Comparison of ENCODE assay signal across 17 cellular contexts in the genomic region with DNA sequence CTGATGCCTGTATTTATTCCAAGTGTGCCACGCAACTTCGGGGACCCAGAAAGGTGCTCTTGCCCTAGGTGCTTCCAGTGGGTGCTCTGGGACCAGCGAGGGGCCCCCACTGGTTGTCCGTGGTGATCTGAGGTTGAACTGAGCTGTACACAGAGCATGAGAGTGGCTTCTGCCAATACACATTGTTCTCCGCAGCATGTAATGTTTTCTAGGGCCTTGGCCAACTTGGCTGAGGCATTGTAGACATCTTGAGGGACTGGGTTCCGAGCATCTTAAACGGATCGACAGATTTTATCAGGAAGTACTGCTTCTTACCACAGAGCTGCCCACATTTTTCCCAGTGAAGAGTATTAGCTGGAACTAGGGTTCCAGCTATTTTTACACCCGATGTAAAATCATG.
DNase-seq lines count a peak whose midpoint lies in the region; ATAC-seq and TF ChIP-seq lines count a peak whose summit lies in the region.
"Had no signal": no experiment of that assay in that cellular context is flagged by ENCODE, and none has a peak within 500 bp of the region (broad histone marks: within the 10 kb centered on the region; RNA-seq: fewer than 3 reads in every experiment).

No MANE protein-coding gene starts in this region.

- H3K79me1 ChIP-seq in mesenchymal stem cell (replicated peaks; ENCODE audit: low read length, poor library complexity, severe bottlenecking): no peaks in the 10 kb centered on the region

- no peak overlapping the region for H3K4me3 Mint-ChIP-seq in Calu3 (ENCODE audit: low read depth, unreplicated experiment)
- H3K4me3 Mint-ChIP-seq: CD8-positive, alpha-beta T cell had no signal

- no peak for TF ChIP-seq CTCF in heart left ventricle (IDR thresholded peaks at IDR 0.05)
- TF ChIP-seq CTCF in esophagus muscularis mucosa (IDR thresholded peaks at IDR 0.05): no peak
- TF ChIP-seq CTCF in psoas muscle (IDR thresholded peaks at IDR 0.05): no peak
- TF ChIP-seq CTCF in Calu3 (IDR thresholded peaks at IDR 0.05; ENCODE audit: unreplicated experiment): no peak

- peak in 2 of 5 donors; percentile 24 to 40 for DNase-seq in heart left ventricle
- no peak for DNase-seq in Right ventricle myocardium inferior (ENCODE audit: missing footprints)
- peak; percentile 91 for DNase-seq in esophagus muscularis mucosa (ENCODE audit: extremely low spot score)
- DNase-seq in psoas muscle: no peak
- no peak for DNase-seq in Calu3
- DNase-seq in activated T-cell treated with anti-CD3 and anti-CD28 coated beads for 4 hours: no peak
- DNase-seq in mesenchymal stem cell: no peak
- DNase-seq: 8988T; CD8-positive, alpha-beta T cell; DMS 273 treated with DMSO at 0.1 percent for 48 hours; DMS53; DND-41; EL had no signal

- H2AK5ac ChIP-seq in mesenchymal stem cell (ENCODE audit: low read length, severe bottlenecking): no peak overlapping the region

- H3K27me3 Mint-ChIP-seq in Calu3 (ENCODE audit: unreplicated experiment): peaks cover 83% of the 10 kb centered on the region

- H3K4me3 ChIP-seq in heart left ventricle (no peak overlapping the region), esophagus muscularis mucosa (no peak overlapping the region), psoas muscle (no peak overlapping the region), mesenchymal stem cell (ENCODE audit: insufficient read depth in 1 of 2, low read depth in 1 of 2, low read length in 2 of 2) (no peak overlapping the region)
- H3K4me3 ChIP-seq: BLaER1 treated with 17β-estradiol and CSF1 and Interleukin-3, amounts not matched to agents 10 nM and 100 nM; GM12878; HAP-1 had no signal

- H3K27ac Mint-ChIP-seq in Calu3 (ENCODE audit: unreplicated experiment): no peak overlapping the region
- H3K27ac Mint-ChIP-seq: CD8-positive, alpha-beta T cell had no signal

- no peak overlapping the region for H2BK12ac ChIP-seq in mesenchymal stem cell (ENCODE audit: low read length in 2 of 2)

- H3K4me1 Mint-ChIP-seq in Calu3 (ENCODE audit: low read depth, unreplicated experiment): no peaks in the 10 kb centered on the region

- H3K9ac ChIP-seq in mesenchymal stem cell (ENCODE audit: low read length): no peak overlapping the region
- H3K9ac ChIP-seq: BLaER1 treated with 17β-estradiol and CSF1 and Interleukin-3, amounts not matched to agents 10 nM and 100 nM had no signal

- H2BK15ac ChIP-seq in mesenchymal stem cell (ENCODE audit: low read depth, poor library complexity, severe bottlenecking): no peak overlapping the region

- H3K36me3 ChIP-seq in heart left ventricle (no peaks in the 10 kb centered on the region), esophagus muscularis mucosa (no peaks in the 10 kb centered on the region), psoas muscle (ENCODE audit: insufficient read depth in 1 of 2, low read depth in 1 of 2) (no peaks in the 10 kb centered on the region), mesenchymal stem cell (ENCODE audit: control insufficient read depth in 1 of 2, insufficient read depth in 2 of 2, low read depth in 1 of 2, low read length in 2 of 2) (no peaks in the 10 kb centered on the region)
- H3K36me3 ChIP-seq: BLaER1 treated with 17β-estradiol and CSF1 and Interleukin-3, amounts not matched to agents 10 nM and 100 nM; HAP-1 had no signal

- TF ChIP-seq POLR2A in heart left ventricle (IDR thresholded peaks at IDR 0.05) (no peak), esophagus muscularis mucosa (IDR thresholded peaks at IDR 0.05; ENCODE audit: low read depth) (no peak)

- H3K27ac ChIP-seq in heart left ventricle (peak overlapping the region in 10 of 12 donors; percentile 4 to 72 (median 43)), esophagus muscularis mucosa (replicated peaks in 1 of 4) (no peak overlapping the region), psoas muscle (no peak overlapping the region), mesenchymal stem cell (ENCODE audit: low read length, poor library complexity, severe bottlenecking) (no peak overlapping the region)
- H3K27ac ChIP-seq: BLaER1 treated with 17β-estradiol and CSF1 and Interleukin-3, amounts not matched to agents 10 nM and 100 nM had no signal

- peak; percentile 29 to 56 (median 52) for ATAC-seq in heart left ventricle
- no peak for ATAC-seq in Right ventricle myocardium inferior
- ATAC-seq in psoas muscle: peak; percentile 28 to 59 (median 49)
- ATAC-seq: CD8-positive, alpha-beta T cell; GM12878; HepG2 had no signal

- H3K9me3 ChIP-seq in heart left ventricle (peaks cover 0 to 3% (median 0%) of the 10 kb centered on the region in 12 donors), esophagus muscularis mucosa (peaks cover 0 to 6% (median 0%) of the 10 kb centered on the region in 4 donors), psoas muscle (no peaks in the 10 kb centered on the region), mesenchymal stem cell (ENCODE audit: control insufficient read depth, low read length) (no peaks in the 10 kb centered on the region)
- H3K9me3 ChIP-seq: HAP-1 had no signal

- H3K23ac ChIP-seq in mesenchymal stem cell (ENCODE audit: low read length in 2 of 2): no peak overlapping the region

- H4K91ac ChIP-seq in mesenchymal stem cell (ENCODE audit: low read length): no peak overlapping the region

- no peak overlapping the region for H3K4me2 ChIP-seq in mesenchymal stem cell (ENCODE audit: low read length, poor library complexity, severe bottlenecking)
- H3K4me2 ChIP-seq: BLaER1 treated with 17β-estradiol and CSF1 and Interleukin-3, amounts not matched to agents 10 nM and 100 nM had no signal

- no peak overlapping the region for H2AFZ ChIP-seq in mesenchymal stem cell (ENCODE audit: low read depth, low read length)

- intact Hi-C loops in heart left ventricle (cut with DNase I): loop anchor here in 2 of 10 donors (10.0 kb wide), 2 partner anchors 102 to 112 kb away; no protein-coding TSS in a partner anchor
- intact Hi-C loops in Right ventricle myocardium inferior (cut with DNase I): no loop called here
- intact Hi-C loops in esophagus muscularis mucosa (cut with DNase I): no loop called here
- intact Hi-C loops in psoas muscle (cut with DNase I): no loop called here
- intact Hi-C loops in Calu3 (cut with micrococcal nuclease; ENCODE audit: unreplicated experiment): no loop called here

- no peak overlapping the region for H3K4ac ChIP-seq in mesenchymal stem cell (ENCODE audit: low read depth in 1 of 2, low read length in 2 of 2)

- peaks cover 0 to 43% (median 15%) of the 10 kb centered on the region in 12 donors for H3K4me1 ChIP-seq in heart left ventricle
- peaks cover 0 to 6% (median 2%) of the 10 kb centered on the region in 4 donors for H3K4me1 ChIP-seq in esophagus muscularis mucosa
- H3K4me1 ChIP-seq in psoas muscle: no peaks in the 10 kb centered on the region
- H3K4me1 ChIP-seq in mesenchymal stem cell (ENCODE audit: control insufficient read depth, insufficient read depth, low read depth, low read length): no peaks in the 10 kb centered on the region
- H3K4me1 ChIP-seq: HAP-1 had no signal

- H3K18ac ChIP-seq in mesenchymal stem cell (ENCODE audit: low read depth in 1 of 2, low read length in 2 of 2): no peak overlapping the region

- no peak overlapping the region for H4K8ac ChIP-seq in mesenchymal stem cell (ENCODE audit: low read length)

- no peak overlapping the region for H3K14ac ChIP-seq in mesenchymal stem cell (ENCODE audit: low read length in 2 of 2)

- H2BK120ac ChIP-seq in mesenchymal stem cell (ENCODE audit: low read depth, low read length): no peak overlapping the region

- H2BK5ac ChIP-seq in mesenchymal stem cell (ENCODE audit: low read depth, low read length, poor library complexity, severe bottlenecking): no peak overlapping the region

- H3K36me3 Mint-ChIP-seq in Calu3 (ENCODE audit: insufficient read depth, unreplicated experiment): no peaks in the 10 kb centered on the region
- H3K36me3 Mint-ChIP-seq: CD8-positive, alpha-beta T cell had no signal

- 64 to 71% (median 70%) methylated on average over 9 of the region's 9 CpGs for WGBS in heart left ventricle, 4 donors
- WGBS in esophagus muscularis mucosa: 90% methylated on average over 9 of the region's 9 CpGs
- 69 to 75% (median 74%) methylated on average over 9 of the region's 9 CpGs for WGBS in psoas muscle, 3 donors
- WGBS in mesenchymal stem cell: 84% methylated on average over 9 of the region's 9 CpGs

- H3K9me3 Mint-ChIP-seq in Calu3 (ENCODE audit: low read depth, unreplicated experiment): no peaks in the 10 kb centered on the region
- H3K9me3 Mint-ChIP-seq: CD8-positive, alpha-beta T cell had no signal

- CTCF ChIA-PET in Calu3 (lab: Charles Lee): interaction anchor here (1.4 kb wide), 1 partner anchor 15 kb away, joined by 3 read pairs; no protein-coding TSS in a partner anchor

- no peak for TF ChIP-seq EP300 in esophagus muscularis mucosa (IDR thresholded peaks at IDR 0.05)

- BruUV-seq in Calu3 (replicated peaks; lab: Mats Ljungman, UMichigan): no TSS peak

- H3K27me3 ChIP-seq in heart left ventricle: no peaks in the 10 kb centered on the region
- peaks cover 0 to 14% (median 0%) of the 10 kb centered on the region in 4 donors for H3K27me3 ChIP-seq in esophagus muscularis mucosa
- no peaks in the 10 kb centered on the region for H3K27me3 ChIP-seq in psoas muscle (ENCODE audit: insufficient read depth in 3 of 3, low read length in 2 of 3)
- H3K27me3 ChIP-seq in mesenchymal stem cell (ENCODE audit: control insufficient read depth in 1 of 2, insufficient read depth in 1 of 2, low read length in 2 of 2): peaks cover 16 to 54% of the 10 kb centered on the region in 2 experiments
- H3K27me3 ChIP-seq: BLaER1 treated with 17β-estradiol and CSF1 and Interleukin-3, amounts not matched to agents 10 nM and 100 nM had no signal

Comparison
In these comparisons a context has a peak if more than half of its experiments do, and no peak if none do; other contexts are left out.
1. H3K27ac ChIP-seq: peak in heart left ventricle (10 of 12); none in esophagus muscularis mucosa (0 of 4), psoas muscle (single experiment) and mesenchymal stem cell (single experiment).